25 cellular contexts compared by ENCODE assay signal in genomic region chr2:24625728-24626484, GRCh38.
DNase-seq lines count a peak whose midpoint lies in the region; ATAC-seq, FAIRE-seq and TF ChIP-seq lines count a peak whose summit lies in the region.
"Had no signal": no experiment of that assay in that cellular context is flagged by ENCODE, and none has a peak within 500 bp of the region (broad histone marks: within the 10 kb centered on the region; RNA-seq: fewer than 3 reads in every experiment).

No MANE protein-coding gene starts in this region.

- CTCF ChIA-PET in A549 (lab: Yijun Ruan, JAX), result interaction anchor here (1.1 kb wide), 1 partner anchor 60 kb away, joined by 3 read pairs; no protein-coding TSS in a partner anchor

- H3K9me3 ChIP-seq in A549, result no peaks in the 10 kb centered on the region
- H3K9me3 ChIP-seq in T-helper 17 cell (ENCODE audit: control insufficient read depth, low read length, poor library complexity, severe bottlenecking), result no peaks in the 10 kb centered on the region
- no peaks in the 10 kb centered on the region for H3K9me3 ChIP-seq in lower lobe of right lung
- H3K9me3 ChIP-seq: sigmoid colon, tibial artery had no signal

- no peak overlapping the region for H3K4me3 ChIP-seq in A549
- H3K4me3 ChIP-seq in lower lobe of right lung, result no peak overlapping the region
- H3K4me3 ChIP-seq: neural progenitor cell, sigmoid colon, tibial artery had no signal

- FAIRE-seq in A549 (lab: Jason Lieb, UNC), result no peak
- peak; percentile 51 for FAIRE-seq in HTR-8/SVneo (lab: Jason Lieb, UNC)

- no peak for TF ChIP-seq RAD21 in A549 (conservative IDR thresholded peaks at IDR 0.05 in 1 of 2, IDR thresholded peaks at IDR 0.05 in 1 of 2)

- H3K4me2 ChIP-seq in A549, result no peak overlapping the region
- H3K4me2 ChIP-seq: neural progenitor cell had no signal

- no peak overlapping the region for H3K4me3 Mint-ChIP-seq in T-helper 17 cell
- H3K4me3 Mint-ChIP-seq: activated naive CD8-positive, alpha-beta T cell; neural progenitor cell; stimulated activated naive CD8-positive, alpha-beta T cell treated with anti-CD3 and anti-CD28 coated beads, Interleukin-15, amount 100 ng/mL, for 72 hours; WTC11 had no signal

- no peak for DNase-seq in A549 (ENCODE audit: low read depth in 1 of 2, low spot score in 1 of 2)
- DNase-seq in HTR-8/SVneo (ENCODE audit: insufficient read length, low spot score), result no peak
- DNase-seq in T-helper 17 cell, result no peak
- no peak for DNase-seq in lower lobe of right lung
- DNase-seq in cortex of kidney (lab: John Stamatoyannopoulos, UW), result no peak
- DNase-seq in NCI-H345 treated with DMSO at 0.1 percent for 48 hours (lab: John Stamatoyannopoulos, UW; ENCODE audit: unreplicated experiment), result no peak
- no peak for DNase-seq in DMS 273 treated with DMSO at 0.1 percent for 48 hours (lab: John Stamatoyannopoulos, UW)
- DNase-seq: Calu3; cerebellar nuclear complex; H7; NCI-H1092 treated with DMSO at 0.1 percent for 48 hours; NCI-H2107; NCI-H526 treated with DMSO at 0.1 percent for 48 hours; sigmoid colon; stimulated activated CD4-positive, alpha-beta T cell treated with anti-CD3 and anti-CD28 coated beads, Interleukin-15, amount 100 ng/mL, for 24 hours; stimulated activated naive CD8-positive, alpha-beta T cell treated with anti-CD3 and anti-CD28 coated beads, Interleukin-15, amount 100 ng/mL, for 72 hours; T-helper 9 cell; tibial artery had no signal

- H3K36me3 Mint-ChIP-seq in T-helper 17 cell (ENCODE audit: low read depth), result peaks cover 2% of the 10 kb centered on the region
- H3K36me3 Mint-ChIP-seq: activated naive CD8-positive, alpha-beta T cell; neural progenitor cell; WTC11 had no signal

- intact Hi-C loops in lower lobe of right lung (cut with DNase I), result no loop called here

- no peaks in the 10 kb centered on the region for H3K27me3 ChIP-seq in lower lobe of right lung (ENCODE audit: low read depth)
- H3K27me3 ChIP-seq: neural progenitor cell, sigmoid colon, tibial artery had no signal

- POLR2A ChIA-PET in A549 (lab: Yijun Ruan, JAX), result no interaction called here

- peak overlapping the region; percentile 80 for H3K27ac Mint-ChIP-seq in T-helper 17 cell
- H3K27ac Mint-ChIP-seq: activated naive CD8-positive, alpha-beta T cell; activated T-helper 2 cell treated with anti-CD3 and anti-CD28 coated beads, Interferon-gamma antibody, Interleukin-2, Interleukin-4, amounts not matched to agents 10 μg/mL and 5 μg/mL and 100 μg/mL, durations not matched to agents 14 hours and 24 hours and 36 hours; neural progenitor cell; stimulated activated naive CD8-positive, alpha-beta T cell treated with anti-CD3 and anti-CD28 coated beads, Interleukin-15, amount 100 ng/mL, for 72 hours; WTC11 had no signal

- no peak for TF ChIP-seq CTCF in A549 (IDR thresholded peaks at IDR 0.05)
- TF ChIP-seq CTCF in lower lobe of right lung (IDR thresholded peaks at IDR 0.05), result no peak

- H3K27ac ChIP-seq in A549 (no peak overlapping the region), lower lobe of right lung (no peak overlapping the region)
- H3K27ac ChIP-seq: C4-2B, HL-60, neural progenitor cell, sigmoid colon, tibial artery had no signal

- 84% methylated on average over 3 of the region's 3 CpGs for WGBS in A549 (ENCODE audit: missing lambda C conversion rate)

- no peaks in the 10 kb centered on the region for H3K4me1 ChIP-seq in A549
- no peaks in the 10 kb centered on the region for H3K4me1 ChIP-seq in lower lobe of right lung

- TF ChIP-seq EP300 in A549 (IDR thresholded peaks at IDR 0.05), result no peak

- peaks cover 37% of the 10 kb centered on the region for H3K4me1 Mint-ChIP-seq in T-helper 17 cell
- H3K4me1 Mint-ChIP-seq: neural progenitor cell had no signal

- no peaks in the 10 kb centered on the region for H3K27me3 Mint-ChIP-seq in T-helper 17 cell
- H3K27me3 Mint-ChIP-seq: activated naive CD8-positive, alpha-beta T cell; stimulated activated naive CD8-positive, alpha-beta T cell treated with anti-CD3 and anti-CD28 coated beads, Interleukin-15, amount 100 ng/mL, for 72 hours had no signal

- no peaks in the 10 kb centered on the region for H3K36me3 ChIP-seq in lower lobe of right lung
- H3K36me3 ChIP-seq: neural progenitor cell, sigmoid colon, tibial artery had no signal

- no peak for TF ChIP-seq POLR2A in A549 (IDR thresholded peaks at IDR 0.05; ENCODE audit: low read length)

- ATAC-seq in A549, result no peak
- no peak for ATAC-seq in T-helper 17 cell
- ATAC-seq in lower lobe of right lung, result peak; percentile 46 to 58
- no peak for ATAC-seq in HG03196 (IDR thresholded peaks at IDR 0.05; ENCODE audit: unreplicated experiment)
- ATAC-seq: stimulated activated naive CD8-positive, alpha-beta T cell treated with anti-CD3 and anti-CD28 coated beads, Interleukin-15, amount 100 ng/mL, for 72 hours; WTC11 had no signal

TF ChIP-seq in A549, 52 proteins besides CTCF, POLR2A, EP300 and RAD21:
- TF ChIP-seq MAFK (IDR thresholded peaks at IDR 0.05; ENCODE audit: partially characterized antibody), result peak; percentile 63
- no peak for TF ChIP-seq HOXA7 (CRISPR knock-in tag; IDR thresholded peaks at IDR 0.05)
TF ChIP-seq in A549: peak in this region for 1.

Comparison
In these comparisons a context has a peak if more than half of its experiments do, and no peak if none do; other contexts are left out.
1. ATAC-seq: peak in lower lobe of right lung (2 of 2); none in A549 (0 of 2), T-helper 17 cell (single experiment) and HG03196 (single experiment).